ENCODE assay signal across 1 cellular context in genomic region chr7:90239625-90240228, GRCh38.
A peak's percentile ranks its signal among the peaks of the same experiment; 100 is the strongest.
TF ChIP-seq lines count a peak whose summit lies in the region.

No MANE protein-coding gene starts in this region.

TF ChIP-seq in K562, 482 proteins besides CTCF, POLR2A, EP300 and RAD21 (continues in another document):
- TF ChIP-seq GABPB2 (CRISPR knock-in tag; conservative IDR thresholded peaks at IDR 0.05): no peak
- TF ChIP-seq CCNT2 (IDR thresholded peaks at IDR 0.05; ENCODE audit: borderline replicate concordance, extremely low read depth, insufficient read length, low read depth, low read length): no peak
- no peak for TF ChIP-seq FOXM1 (IDR thresholded peaks at IDR 0.05; ENCODE audit: low read depth)
- no peak for TF ChIP-seq FOXM1 (CRISPR knock-in tag; IDR thresholded peaks at IDR 0.05; ENCODE audit: low read depth)
- 0 out of 2 replicates have a peak, but pooled peaks have one; percentile 43 for TF ChIP-seq ZBTB40 (IDR thresholded peaks at IDR 0.05)
- TF ChIP-seq ZBTB40 (CRISPR knock-in tag; IDR thresholded peaks at IDR 0.05): no peak
- TF ChIP-seq BMI1 (IDR thresholded peaks at IDR 0.05; ENCODE audit: low read length): no peak
- TF ChIP-seq GATAD2A (IDR thresholded peaks at IDR 0.05): no peak
- TF ChIP-seq, protein P1, sequence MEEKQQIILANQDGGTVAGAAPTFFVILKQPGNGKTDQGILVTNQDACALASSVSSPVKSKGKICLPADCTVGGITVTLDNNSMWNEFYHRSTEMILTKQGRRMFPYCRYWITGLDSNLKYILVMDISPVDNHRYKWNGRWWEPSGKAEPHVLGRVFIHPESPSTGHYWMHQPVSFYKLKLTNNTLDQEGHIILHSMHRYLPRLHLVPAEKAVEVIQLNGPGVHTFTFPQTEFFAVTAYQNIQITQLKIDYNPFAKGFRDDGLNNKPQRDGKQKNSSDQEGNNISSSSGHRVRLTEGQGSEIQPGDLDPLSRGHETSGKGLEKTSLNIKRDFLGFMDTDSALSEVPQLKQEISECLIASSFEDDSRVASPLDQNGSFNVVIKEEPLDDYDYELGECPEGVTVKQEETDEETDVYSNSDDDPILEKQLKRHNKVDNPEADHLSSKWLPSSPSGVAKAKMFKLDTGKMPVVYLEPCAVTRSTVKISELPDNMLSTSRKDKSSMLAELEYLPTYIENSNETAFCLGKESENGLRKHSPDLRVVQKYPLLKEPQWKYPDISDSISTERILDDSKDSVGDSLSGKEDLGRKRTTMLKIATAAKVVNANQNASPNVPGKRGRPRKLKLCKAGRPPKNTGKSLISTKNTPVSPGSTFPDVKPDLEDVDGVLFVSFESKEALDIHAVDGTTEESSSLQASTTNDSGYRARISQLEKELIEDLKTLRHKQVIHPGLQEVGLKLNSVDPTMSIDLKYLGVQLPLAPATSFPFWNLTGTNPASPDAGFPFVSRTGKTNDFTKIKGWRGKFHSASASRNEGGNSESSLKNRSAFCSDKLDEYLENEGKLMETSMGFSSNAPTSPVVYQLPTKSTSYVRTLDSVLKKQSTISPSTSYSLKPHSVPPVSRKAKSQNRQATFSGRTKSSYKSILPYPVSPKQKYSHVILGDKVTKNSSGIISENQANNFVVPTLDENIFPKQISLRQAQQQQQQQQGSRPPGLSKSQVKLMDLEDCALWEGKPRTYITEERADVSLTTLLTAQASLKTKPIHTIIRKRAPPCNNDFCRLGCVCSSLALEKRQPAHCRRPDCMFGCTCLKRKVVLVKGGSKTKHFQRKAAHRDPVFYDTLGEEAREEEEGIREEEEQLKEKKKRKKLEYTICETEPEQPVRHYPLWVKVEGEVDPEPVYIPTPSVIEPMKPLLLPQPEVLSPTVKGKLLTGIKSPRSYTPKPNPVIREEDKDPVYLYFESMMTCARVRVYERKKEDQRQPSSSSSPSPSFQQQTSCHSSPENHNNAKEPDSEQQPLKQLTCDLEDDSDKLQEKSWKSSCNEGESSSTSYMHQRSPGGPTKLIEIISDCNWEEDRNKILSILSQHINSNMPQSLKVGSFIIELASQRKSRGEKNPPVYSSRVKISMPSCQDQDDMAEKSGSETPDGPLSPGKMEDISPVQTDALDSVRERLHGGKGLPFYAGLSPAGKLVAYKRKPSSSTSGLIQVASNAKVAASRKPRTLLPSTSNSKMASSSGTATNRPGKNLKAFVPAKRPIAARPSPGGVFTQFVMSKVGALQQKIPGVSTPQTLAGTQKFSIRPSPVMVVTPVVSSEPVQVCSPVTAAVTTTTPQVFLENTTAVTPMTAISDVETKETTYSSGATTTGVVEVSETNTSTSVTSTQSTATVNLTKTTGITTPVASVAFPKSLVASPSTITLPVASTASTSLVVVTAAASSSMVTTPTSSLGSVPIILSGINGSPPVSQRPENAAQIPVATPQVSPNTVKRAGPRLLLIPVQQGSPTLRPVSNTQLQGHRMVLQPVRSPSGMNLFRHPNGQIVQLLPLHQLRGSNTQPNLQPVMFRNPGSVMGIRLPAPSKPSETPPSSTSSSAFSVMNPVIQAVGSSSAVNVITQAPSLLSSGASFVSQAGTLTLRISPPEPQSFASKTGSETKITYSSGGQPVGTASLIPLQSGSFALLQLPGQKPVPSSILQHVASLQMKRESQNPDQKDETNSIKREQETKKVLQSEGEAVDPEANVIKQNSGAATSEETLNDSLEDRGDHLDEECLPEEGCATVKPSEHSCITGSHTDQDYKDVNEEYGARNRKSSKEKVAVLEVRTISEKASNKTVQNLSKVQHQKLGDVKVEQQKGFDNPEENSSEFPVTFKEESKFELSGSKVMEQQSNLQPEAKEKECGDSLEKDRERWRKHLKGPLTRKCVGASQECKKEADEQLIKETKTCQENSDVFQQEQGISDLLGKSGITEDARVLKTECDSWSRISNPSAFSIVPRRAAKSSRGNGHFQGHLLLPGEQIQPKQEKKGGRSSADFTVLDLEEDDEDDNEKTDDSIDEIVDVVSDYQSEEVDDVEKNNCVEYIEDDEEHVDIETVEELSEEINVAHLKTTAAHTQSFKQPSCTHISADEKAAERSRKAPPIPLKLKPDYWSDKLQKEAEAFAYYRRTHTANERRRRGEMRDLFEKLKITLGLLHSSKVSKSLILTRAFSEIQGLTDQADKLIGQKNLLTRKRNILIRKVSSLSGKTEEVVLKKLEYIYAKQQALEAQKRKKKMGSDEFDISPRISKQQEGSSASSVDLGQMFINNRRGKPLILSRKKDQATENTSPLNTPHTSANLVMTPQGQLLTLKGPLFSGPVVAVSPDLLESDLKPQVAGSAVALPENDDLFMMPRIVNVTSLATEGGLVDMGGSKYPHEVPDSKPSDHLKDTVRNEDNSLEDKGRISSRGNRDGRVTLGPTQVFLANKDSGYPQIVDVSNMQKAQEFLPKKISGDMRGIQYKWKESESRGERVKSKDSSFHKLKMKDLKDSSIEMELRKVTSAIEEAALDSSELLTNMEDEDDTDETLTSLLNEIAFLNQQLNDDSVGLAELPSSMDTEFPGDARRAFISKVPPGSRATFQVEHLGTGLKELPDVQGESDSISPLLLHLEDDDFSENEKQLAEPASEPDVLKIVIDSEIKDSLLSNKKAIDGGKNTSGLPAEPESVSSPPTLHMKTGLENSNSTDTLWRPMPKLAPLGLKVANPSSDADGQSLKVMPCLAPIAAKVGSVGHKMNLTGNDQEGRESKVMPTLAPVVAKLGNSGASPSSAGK (IDR thresholded peaks at IDR 0.05): peak; percentile 23; the same call in 1 of the 2 replicates
- TF ChIP-seq, protein P2, sequence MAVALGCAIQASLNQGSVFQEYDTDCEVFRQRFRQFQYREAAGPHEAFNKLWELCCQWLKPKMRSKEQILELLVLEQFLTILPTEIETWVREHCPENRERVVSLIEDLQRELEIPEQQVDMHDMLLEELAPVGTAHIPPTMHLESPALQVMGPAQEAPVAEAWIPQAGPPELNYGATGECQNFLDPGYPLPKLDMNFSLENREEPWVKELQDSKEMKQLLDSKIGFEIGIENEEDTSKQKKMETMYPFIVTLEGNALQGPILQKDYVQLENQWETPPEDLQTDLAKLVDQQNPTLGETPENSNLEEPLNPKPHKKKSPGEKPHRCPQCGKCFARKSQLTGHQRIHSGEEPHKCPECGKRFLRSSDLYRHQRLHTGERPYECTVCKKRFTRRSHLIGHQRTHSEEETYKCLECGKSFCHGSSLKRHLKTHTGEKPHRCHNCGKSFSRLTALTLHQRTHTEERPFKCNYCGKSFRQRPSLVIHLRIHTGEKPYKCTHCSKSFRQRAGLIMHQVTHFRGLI (CRISPR knock-in tag; IDR thresholded peaks at IDR 0.05): no peak
- TF ChIP-seq HEY1 (CRISPR knock-in tag; IDR thresholded peaks at IDR 0.05; ENCODE audit: borderline replicate concordance): no peak
- TF ChIP-seq GTF2F1 (IDR thresholded peaks at IDR 0.05; ENCODE audit: low read depth, low read length): no peak
- TF ChIP-seq, protein P3, sequence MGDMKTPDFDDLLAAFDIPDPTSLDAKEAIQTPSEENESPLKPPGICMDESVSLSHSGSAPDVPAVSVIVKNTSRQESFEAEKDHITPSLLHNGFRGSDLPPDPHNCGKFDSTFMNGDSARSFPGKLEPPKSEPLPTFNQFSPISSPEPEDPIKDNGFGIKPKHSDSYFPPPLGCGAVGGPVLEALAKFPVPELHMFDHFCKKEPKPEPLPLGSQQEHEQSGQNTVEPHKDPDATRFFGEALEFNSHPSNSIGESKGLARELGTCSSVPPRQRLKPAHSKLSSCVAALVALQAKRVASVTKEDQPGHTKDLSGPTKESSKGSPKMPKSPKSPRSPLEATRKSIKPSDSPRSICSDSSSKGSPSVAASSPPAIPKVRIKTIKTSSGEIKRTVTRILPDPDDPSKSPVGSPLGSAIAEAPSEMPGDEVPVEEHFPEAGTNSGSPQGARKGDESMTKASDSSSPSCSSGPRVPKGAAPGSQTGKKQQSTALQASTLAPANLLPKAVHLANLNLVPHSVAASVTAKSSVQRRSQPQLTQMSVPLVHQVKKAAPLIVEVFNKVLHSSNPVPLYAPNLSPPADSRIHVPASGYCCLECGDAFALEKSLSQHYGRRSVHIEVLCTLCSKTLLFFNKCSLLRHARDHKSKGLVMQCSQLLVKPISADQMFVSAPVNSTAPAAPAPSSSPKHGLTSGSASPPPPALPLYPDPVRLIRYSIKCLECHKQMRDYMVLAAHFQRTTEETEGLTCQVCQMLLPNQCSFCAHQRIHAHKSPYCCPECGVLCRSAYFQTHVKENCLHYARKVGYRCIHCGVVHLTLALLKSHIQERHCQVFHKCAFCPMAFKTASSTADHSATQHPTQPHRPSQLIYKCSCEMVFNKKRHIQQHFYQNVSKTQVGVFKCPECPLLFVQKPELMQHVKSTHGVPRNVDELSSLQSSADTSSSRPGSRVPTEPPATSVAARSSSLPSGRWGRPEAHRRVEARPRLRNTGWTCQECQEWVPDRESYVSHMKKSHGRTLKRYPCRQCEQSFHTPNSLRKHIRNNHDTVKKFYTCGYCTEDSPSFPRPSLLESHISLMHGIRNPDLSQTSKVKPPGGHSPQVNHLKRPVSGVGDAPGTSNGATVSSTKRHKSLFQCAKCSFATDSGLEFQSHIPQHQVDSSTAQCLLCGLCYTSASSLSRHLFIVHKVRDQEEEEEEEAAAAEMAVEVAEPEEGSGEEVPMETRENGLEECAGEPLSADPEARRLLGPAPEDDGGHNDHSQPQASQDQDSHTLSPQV (IDR thresholded peaks at IDR 0.05): peak; percentile 36
- TF ChIP-seq TBP (optimal IDR thresholded peaks at IDR 0.05; ENCODE audit: low read depth, low read length): no peak
- TF ChIP-seq ADNP (tag; IDR thresholded peaks at IDR 0.05): peak; percentile 34; the same call in 1 of the 2 replicates
- TF ChIP-seq ETV1 (tag; conservative IDR thresholded peaks at IDR 0.05; ENCODE audit: low read depth): no peak
- no peak for TF ChIP-seq ZNF175 (CRISPR knock-in tag; IDR thresholded peaks at IDR 0.05; ENCODE audit: low read depth)
- TF ChIP-seq ZNF79 (CRISPR knock-in tag; IDR thresholded peaks at IDR 0.05; ENCODE audit: low read depth): no peak
- no peak for TF ChIP-seq ZFPM2 (CRISPR knock-in tag; IDR thresholded peaks at IDR 0.05)
- TF ChIP-seq, protein P4, sequence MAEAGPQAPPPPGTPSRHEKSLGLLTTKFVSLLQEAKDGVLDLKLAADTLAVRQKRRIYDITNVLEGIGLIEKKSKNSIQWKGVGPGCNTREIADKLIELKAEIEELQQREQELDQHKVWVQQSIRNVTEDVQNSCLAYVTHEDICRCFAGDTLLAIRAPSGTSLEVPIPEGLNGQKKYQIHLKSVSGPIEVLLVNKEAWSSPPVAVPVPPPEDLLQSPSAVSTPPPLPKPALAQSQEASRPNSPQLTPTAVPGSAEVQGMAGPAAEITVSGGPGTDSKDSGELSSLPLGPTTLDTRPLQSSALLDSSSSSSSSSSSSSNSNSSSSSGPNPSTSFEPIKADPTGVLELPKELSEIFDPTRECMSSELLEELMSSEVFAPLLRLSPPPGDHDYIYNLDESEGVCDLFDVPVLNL (CRISPR knock-in tag; IDR thresholded peaks at IDR 0.05; ENCODE audit: low read depth): no peak
- no peak for TF ChIP-seq TOE1 (IDR thresholded peaks at IDR 0.05; ENCODE audit: borderline replicate concordance)
- no peak for TF ChIP-seq TOE1 (CRISPR knock-in tag; IDR thresholded peaks at IDR 0.05; ENCODE audit: borderline replicate concordance, low read depth)
- no peak for TF ChIP-seq CEBPG (CRISPR knock-in tag; IDR thresholded peaks at IDR 0.05)
- TF ChIP-seq CEBPG (tag; conservative IDR thresholded peaks at IDR 0.05 in 1 of 2, IDR thresholded peaks at IDR 0.05 in 1 of 2): no peak
- 0 out of 2 replicates have a peak, but pooled peaks have one; percentile 13 for TF ChIP-seq BCOR (IDR thresholded peaks at IDR 0.05)
- no peak for TF ChIP-seq ZNF165 (CRISPR knock-in tag; IDR thresholded peaks at IDR 0.05; ENCODE audit: borderline replicate concordance)
- TF ChIP-seq U2AF2 (optimal IDR thresholded peaks at IDR 0.05; ENCODE audit: low read depth, low read length): no peak
